In the genomic region with DNA sequence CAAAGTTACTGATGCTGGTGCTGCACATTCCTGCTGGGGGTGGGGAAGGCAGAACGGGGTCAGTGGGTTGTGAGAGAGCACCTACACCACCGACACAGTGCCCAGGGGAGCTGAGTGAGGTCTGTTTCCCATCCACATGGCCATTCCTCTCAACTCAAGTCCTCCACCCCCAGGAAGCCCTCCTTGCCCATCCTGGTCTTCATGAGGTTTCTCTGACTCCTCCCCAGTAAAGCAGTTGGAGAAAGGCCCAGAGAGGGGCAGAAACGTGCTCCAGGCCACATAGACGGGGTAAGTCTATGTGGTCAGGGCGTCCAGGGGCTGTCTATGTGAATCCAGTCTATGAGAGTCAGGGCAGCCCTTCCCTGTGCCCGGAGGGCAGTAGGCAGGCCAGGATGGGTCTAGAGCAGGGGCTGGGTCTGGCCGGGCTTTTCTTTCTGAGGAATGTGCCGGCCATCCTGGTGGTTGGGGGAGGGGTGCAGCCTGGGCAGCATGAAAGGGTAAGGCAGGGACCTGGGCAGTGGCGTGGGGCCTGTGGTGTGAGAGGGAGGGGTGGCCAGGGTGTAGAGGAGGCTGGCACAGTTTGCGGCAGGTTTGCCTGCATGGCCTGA, we compare ENCODE assay signal across 25 cellular contexts. TPM values are rescaled to one million over a fixed set of nuclear protein-coding genes. Genes with fewer than 3 reads are reported as not detected.
DNase-seq lines count a peak whose midpoint lies in the region; ATAC-seq and TF ChIP-seq lines count a peak whose summit lies in the region.
"Had no signal": no experiment of that assay in that cellular context is flagged by ENCODE, and none has a peak within 500 bp of the region (broad histone marks: within the 10 kb centered on the region; RNA-seq: fewer than 3 reads in every experiment).

No MANE protein-coding gene starts in this region.

- no peak overlapping the region for H3K27ac Mint-ChIP-seq in MCF 10A (ENCODE audit: low read depth, unreplicated experiment)
- H3K27ac Mint-ChIP-seq in activated T-helper 17 cell treated with anti-CD3 and anti-CD28 coated beads, Interleukin-2, amount 50 U/mL, for 72 hours: no peak overlapping the region
- H3K27ac Mint-ChIP-seq: activated naive CD4-positive, alpha-beta T cell treated with anti-CD3 and anti-CD28 coated beads, Interleukin-2, amount 50 U/mL, for 24 hours had no signal

- H2AFZ ChIP-seq in osteoblast (ENCODE audit: low read length): no peak overlapping the region

- H3K4me1 Mint-ChIP-seq in MCF 10A (ENCODE audit: insufficient read depth, unreplicated experiment): no peaks in the 10 kb centered on the region
- H3K4me1 Mint-ChIP-seq in activated T-helper 17 cell treated with anti-CD3 and anti-CD28 coated beads, Interleukin-2, amount 50 U/mL, for 72 hours: no peaks in the 10 kb centered on the region
- H3K4me1 Mint-ChIP-seq: activated naive CD4-positive, alpha-beta T cell treated with anti-CD3 and anti-CD28 coated beads, Interleukin-2, amount 50 U/mL, for 24 hours had no signal

- H3K36me3 Mint-ChIP-seq in MCF 10A (ENCODE audit: insufficient read depth, unreplicated experiment): peaks cover 62% of the 10 kb centered on the region
- H3K36me3 Mint-ChIP-seq in activated T-helper 17 cell treated with anti-CD3 and anti-CD28 coated beads, Interleukin-2, amount 50 U/mL, for 72 hours (ENCODE audit: low read depth): peaks cover 92% of the 10 kb centered on the region

- TF ChIP-seq CTCF in breast epithelium (IDR thresholded peaks at IDR 0.05) (no peak), MCF 10A (IDR thresholded peaks at IDR 0.05; ENCODE audit: unreplicated experiment) (no peak), left ventricle myocardium inferior (IDR thresholded peaks at IDR 0.05; ENCODE audit: borderline replicate concordance) (no peak), osteoblast (IDR thresholded peaks at IDR 0.05; ENCODE audit: extremely low read depth, low read depth, low read length) (no peak), upper lobe of right lung (IDR thresholded peaks at IDR 0.05) (no peak)

- TF ChIP-seq POLR2A in breast epithelium (IDR thresholded peaks at IDR 0.05) (no peak), GM18505 (IDR thresholded peaks at IDR 0.05; ENCODE audit: borderline replicate concordance, extremely low read depth, insufficient read depth, insufficient read length) (no peak)

- no peaks in the 10 kb centered on the region for H3K9me3 ChIP-seq in breast epithelium
- H3K9me3 ChIP-seq in left ventricle myocardium inferior (replicated peaks): no peaks in the 10 kb centered on the region
- no peaks in the 10 kb centered on the region for H3K9me3 ChIP-seq in osteoblast (ENCODE audit: low read depth, low read length)
- H3K9me3 ChIP-seq in upper lobe of right lung: no peaks in the 10 kb centered on the region
- H3K9me3 ChIP-seq: Caco-2, esophagus squamous epithelium had no signal

- peak; percentile 12 for ATAC-seq in upper lobe of right lung
- no peak for ATAC-seq in GM18505 (IDR thresholded peaks at IDR 0.05; ENCODE audit: unreplicated experiment)
- no peak for ATAC-seq in activated T-helper 17 cell treated with anti-CD3 and anti-CD28 coated beads, Interleukin-2, amount 50 U/mL, for 72 hours (replicated peaks)
- ATAC-seq: activated T-cell treated with anti-CD3 and anti-CD28 coated beads, Interleukin-2, amount 50 U/mL, for 4 hours; effector memory CD8-positive, alpha-beta T cell had no signal

- no peak overlapping the region for H3K4me2 ChIP-seq in osteoblast (ENCODE audit: insufficient read depth, low read length)

- H3K36me3 ChIP-seq in breast epithelium (no peaks in the 10 kb centered on the region), left ventricle myocardium inferior (peaks cover 88% of the 10 kb centered on the region), osteoblast (ENCODE audit: insufficient read depth, low read length) (peaks cover 59% of the 10 kb centered on the region), upper lobe of right lung (peaks cover 80% of the 10 kb centered on the region)

- peaks cover 2 to 6% of the 10 kb centered on the region in 2 donors for H3K4me1 ChIP-seq in breast epithelium
- peaks cover 67% of the 10 kb centered on the region for H3K4me1 ChIP-seq in left ventricle myocardium inferior
- peaks cover 7% of the 10 kb centered on the region for H3K4me1 ChIP-seq in osteoblast (ENCODE audit: insufficient read depth, low read length)
- peaks cover 15% of the 10 kb centered on the region for H3K4me1 ChIP-seq in upper lobe of right lung
- H3K4me1 ChIP-seq: Caco-2 had no signal

- POLR2A ChIA-PET in MCF 10A (lab: Yijun Ruan, JAX): no interaction called here

- intact Hi-C loops in breast epithelium (cut with DNase I; ENCODE audit: low total_unique reads): no loop called here
- intact Hi-C loops in MCF 10A (cut with micrococcal nuclease): no loop called here
- intact Hi-C loops in left ventricle myocardium inferior (cut with micrococcal nuclease): no loop called here
- intact Hi-C loops in upper lobe of right lung (cut with DNase I): no loop called here

- no peaks in the 10 kb centered on the region for H3K9me3 Mint-ChIP-seq in MCF 10A (ENCODE audit: unreplicated experiment)
- H3K9me3 Mint-ChIP-seq in activated T-helper 17 cell treated with anti-CD3 and anti-CD28 coated beads, Interleukin-2, amount 50 U/mL, for 72 hours: no peaks in the 10 kb centered on the region
- H3K9me3 Mint-ChIP-seq: activated naive CD4-positive, alpha-beta T cell treated with anti-CD3 and anti-CD28 coated beads, Interleukin-2, amount 50 U/mL, for 24 hours; activated T-cell treated with anti-CD3 and anti-CD28 coated beads, Interleukin-2, amount 50 U/mL, for 4 hours; effector memory CD8-positive, alpha-beta T cell had no signal

- H3K4me3 Mint-ChIP-seq in MCF 10A (ENCODE audit: unreplicated experiment): no peak overlapping the region
- no peak overlapping the region for H3K4me3 Mint-ChIP-seq in activated T-helper 17 cell treated with anti-CD3 and anti-CD28 coated beads, Interleukin-2, amount 50 U/mL, for 72 hours
- H3K4me3 Mint-ChIP-seq: activated naive CD4-positive, alpha-beta T cell treated with anti-CD3 and anti-CD28 coated beads, Interleukin-2, amount 50 U/mL, for 24 hours; activated T-cell treated with anti-CD3 and anti-CD28 coated beads, Interleukin-2, amount 50 U/mL, for 4 hours; effector memory CD8-positive, alpha-beta T cell had no signal

- CTCF ChIA-PET in MCF 10A (lab: Yijun Ruan, JAX): no interaction called here

- H3K27ac ChIP-seq in breast epithelium (peak overlapping the region; percentile 68 to 69), left ventricle myocardium inferior (replicated peaks) (peak overlapping the region; percentile 69), osteoblast (ENCODE audit: low read depth, low read length) (no peak overlapping the region), upper lobe of right lung (no peak overlapping the region)
- H3K27ac ChIP-seq: esophagus squamous epithelium had no signal

- H3K27me3 ChIP-seq in breast epithelium (no peaks in the 10 kb centered on the region), left ventricle myocardium inferior (ENCODE audit: low read depth) (no peaks in the 10 kb centered on the region), osteoblast (ENCODE audit: insufficient read depth, low read length) (no peaks in the 10 kb centered on the region), upper lobe of right lung (no peaks in the 10 kb centered on the region)
- H3K27me3 ChIP-seq: esophagus squamous epithelium had no signal

- peaks cover 22% of the 10 kb centered on the region for H4K20me1 ChIP-seq in osteoblast (ENCODE audit: insufficient read depth, low read length)

- peaks cover 15% of the 10 kb centered on the region for H3K79me2 ChIP-seq in osteoblast (ENCODE audit: insufficient read depth, low read length)

- H3K4me3 ChIP-seq in breast epithelium: no peak overlapping the region
- no peak overlapping the region for H3K4me3 ChIP-seq in left ventricle myocardium inferior
- H3K4me3 ChIP-seq in osteoblast (ENCODE audit: insufficient read depth, low read length): no peak overlapping the region
- no peak overlapping the region for H3K4me3 ChIP-seq in upper lobe of right lung
- H3K4me3 ChIP-seq: esophagus squamous epithelium had no signal

- BruUV-seq in MCF 10A (replicated peaks; lab: Mats Ljungman, UMichigan): no TSS peak

- H3K27me3 Mint-ChIP-seq in MCF 10A (ENCODE audit: insufficient read depth, unreplicated experiment): no peaks in the 10 kb centered on the region
- H3K27me3 Mint-ChIP-seq in activated T-helper 17 cell treated with anti-CD3 and anti-CD28 coated beads, Interleukin-2, amount 50 U/mL, for 72 hours: no peaks in the 10 kb centered on the region
- H3K27me3 Mint-ChIP-seq: activated naive CD4-positive, alpha-beta T cell treated with anti-CD3 and anti-CD28 coated beads, Interleukin-2, amount 50 U/mL, for 24 hours; effector memory CD8-positive, alpha-beta T cell had no signal

- DNase-seq in breast epithelium (ENCODE audit: low spot score in 2 of 2): no peak
- DNase-seq in MCF 10A (ENCODE audit: unreplicated experiment): no peak
- DNase-seq in left ventricle myocardium inferior: no peak
- DNase-seq in osteoblast (ENCODE audit: insufficient read length, low spot score, missing footprints): peak; percentile 59
- DNase-seq in upper lobe of right lung: no peak
- no peak for DNase-seq in hepatic stellate cell (ENCODE audit: low spot score)
- DNase-seq: activated CD4-positive, CD25-positive, alpha-beta regulatory T cell treated with anti-CD3 and anti-CD28 coated beads, Interleukin-2, amount 50 U/mL, for 72 hours; activated CD8-positive, alpha-beta memory T cell treated with anti-CD3 and anti-CD28 coated beads for 24 hours; activated T-cell treated with anti-CD3 and anti-CD28 coated beads, Interleukin-2, amount 50 U/mL, for 4 hours; AML-193; Caco-2; DMS79 treated with DMSO at 0.1 percent for 48 hours; effector memory CD8-positive, alpha-beta T cell; esophagus squamous epithelium; kidney glomerular epithelial cell; midbrain; NCI-H1092 treated with DMSO at 0.1 percent for 48 hours; NCI-H2029; NCI-H345; OCI-M1; SHP77 had no signal

RNA-seq across cellular contexts. Expression of a gene that starts 11.8 kb away (rescaled TPM):
- total RNA-seq in breast epithelium: 100 to 1,000 TPM in 1 of 3 donors, 10 to 100 TPM in 2; 89.6 to 177 (median 91.4) TPM
- total RNA-seq in MCF 10A (2022): 47.0 and 48.4 TPM in 2 replicates
- 203 TPM for total RNA-seq in left ventricle myocardium inferior
- total RNA-seq in osteoblast: 146 and 155 TPM in 2 replicates
- 148 TPM for total RNA-seq in upper lobe of right lung
- total RNA-seq in activated T-helper 17 cell treated with anti-CD3 and anti-CD28 coated beads, Interleukin-2, amount 50 U/mL, for 72 hours: 100 to 1,000 TPM in 1 of 2 donors, 10 to 100 TPM in 1; 90.4 to 158 TPM

RNA-seq across cellular contexts. Expression of a gene that starts 12.6 kb away (rescaled TPM):
- total RNA-seq in breast epithelium: 100 to 1,000 TPM; 105 to 148 (median 124) TPM
- 90.9 and 94.6 TPM in 2 replicates for total RNA-seq in MCF 10A (2022)
- total RNA-seq in left ventricle myocardium inferior: 69.9 TPM
- total RNA-seq in osteoblast: 51.9 and 57.5 TPM in 2 replicates
- total RNA-seq in upper lobe of right lung: 64.5 TPM
- 100 to 1,000 TPM in 1 of 2 donors, 10 to 100 TPM in 1; 81.1 to 128 TPM for total RNA-seq in activated T-helper 17 cell treated with anti-CD3 and anti-CD28 coated beads, Interleukin-2, amount 50 U/mL, for 72 hours

RNA-seq across cellular contexts. Expression of a gene that starts 48.0 kb away (rescaled TPM):
- total RNA-seq in breast epithelium: under 1 TPM; 0.16 to 0.44 (median 0.33) TPM
- total RNA-seq in MCF 10A (2022): not detected in 2 replicates
- total RNA-seq in left ventricle myocardium inferior: 1.1 TPM
- under 0.01 TPM in 1 of 2 replicates, not detected in the other for total RNA-seq in osteoblast
- 1.5 TPM for total RNA-seq in upper lobe of right lung
- 1 to 10 TPM in 1 of 2 donors, not detected in 1; 1.5 TPM for total RNA-seq in activated T-helper 17 cell treated with anti-CD3 and anti-CD28 coated beads, Interleukin-2, amount 50 U/mL, for 72 hours
- total RNA-seq: A172 had no signal

RNA-seq across cellular contexts. Expression of a gene that starts 49.7 kb away (rescaled TPM):
- 10 to 100 TPM; 10.7 to 23.1 (median 20.0) TPM for total RNA-seq in breast epithelium
- total RNA-seq in MCF 10A (2022): 2.6 and 3.2 TPM in 2 replicates
- 5.6 TPM for total RNA-seq in left ventricle myocardium inferior
- 5.1 and 8.5 TPM in 2 replicates for total RNA-seq in osteoblast
- 10.8 TPM for total RNA-seq in upper lobe of right lung
- total RNA-seq in activated T-helper 17 cell treated with anti-CD3 and anti-CD28 coated beads, Interleukin-2, amount 50 U/mL, for 72 hours: 1 to 10 TPM; 1.1 to 2.3 TPM

RNA-seq across cellular contexts. Expression of a gene that starts 59.8 kb away (rescaled TPM):
- 1 to 10 TPM; 3.4 to 8.5 (median 4.6) TPM for total RNA-seq in breast epithelium
- 0.63 and 0.76 TPM in 2 replicates for total RNA-seq in MCF 10A (2022)
- 1.1 TPM for total RNA-seq in left ventricle myocardium inferior
- 0.36 and 0.59 TPM in 2 replicates for total RNA-seq in osteoblast
- total RNA-seq in upper lobe of right lung: 131 TPM
- total RNA-seq in activated T-helper 17 cell treated with anti-CD3 and anti-CD28 coated beads, Interleukin-2, amount 50 U/mL, for 72 hours: 100 to 1,000 TPM in 1 of 2 donors, 10 to 100 TPM in 1; 82.4 to 122 TPM

Comparison
In these comparisons a context has a peak if more than half of its experiments do, and no peak if none do; other contexts are left out.
1. H3K27ac ChIP-seq: peak in breast epithelium (2 of 2) and left ventricle myocardium inferior (single experiment); none in osteoblast (single experiment) and upper lobe of right lung (single experiment).